32 cellular contexts compared by ENCODE assay signal in genomic region chr1:238341395-238341794, GRCh38.
"Had no signal": no experiment of that assay in that cellular context is flagged by ENCODE, and none has a peak within 500 bp of the region (broad histone marks: within the 10 kb centered on the region; RNA-seq: fewer than 3 reads in every experiment).

No MANE protein-coding gene starts in this region.

- ATAC-seq: activated naive CD4-positive, alpha-beta T cell treated with anti-CD3 and anti-CD28 coated beads, Interleukin-2, amount 50 U/mL, for 72 hours; activated T-cell treated with anti-CD3 and anti-CD28 coated beads, Interleukin-2, amount 50 U/mL, for 72 hours; esophagus mucosa; T-helper 17 cell had no signal

- H3K27me3 Mint-ChIP-seq: activated CD4-positive, alpha-beta memory T cell treated with anti-CD3 and anti-CD28 coated beads, Interleukin-2, amount 10 ng/mL, durations not matched to agents 7 days and 5 days; activated CD4-positive, alpha-beta T cell treated with anti-CD3 and anti-CD28 coated beads, Interleukin-2, amount 10 ng/mL, durations not matched to agents 7 days and 5 days; activated naive CD4-positive, alpha-beta T cell treated with anti-CD3 and anti-CD28 coated beads, Interleukin-2, amount 10 ng/mL, durations not matched to agents 7 days and 5 days; activated naive CD8-positive, alpha-beta T cell treated with anti-CD3 and anti-CD28 coated beads, Interleukin-2, amount 10 ng/mL, durations not matched to agents 7 days and 5 days; activated T-cell treated with anti-CD3 and anti-CD28 coated beads, Interleukin-2, amount 50 U/mL, for 24 hours; central memory CD8-positive, alpha-beta T cell; dendritic cell treated with granulocyte-macrophage colony-stimulating factor and Interleukin-4, amounts not matched to agents 40 ng/mL and 50 ng/mL, for 4 days; T-helper 17 cell had no signal

- FAIRE-seq: frontal cortex had no signal

- H3K27me3 ChIP-seq: ascending aorta, breast epithelium, cardiac muscle cell, dorsolateral prefrontal cortex had no signal

- DNase-seq: activated CD4-positive, alpha-beta memory T cell treated with anti-CD3 and anti-CD28 coated beads, Interleukin-2, amount 10 ng/mL, durations not matched to agents 7 days and 5 days; activated CD4-positive, alpha-beta T cell treated with anti-CD3 and anti-CD28 coated beads for 4 hours; activated CD4-positive, alpha-beta T cell treated with anti-CD3 and anti-CD28 coated beads, Interleukin-2, amount 10 ng/mL, durations not matched to agents 7 days and 5 days; activated CD4-positive, alpha-beta T cell treated with anti-CD3 and anti-CD28 coated beads, Interleukin-2, amount 50 U/mL, for 4 hours; activated CD4-positive, CD25-positive, alpha-beta regulatory T cell; activated CD4-positive, CD25-positive, alpha-beta regulatory T cell treated with anti-CD3 and anti-CD28 coated beads, Interleukin-2, amount 50 U/mL, for 72 hours; activated CD8-positive, alpha-beta memory T cell treated with anti-CD3 and anti-CD28 coated beads, Interleukin-2, amount 50 U/mL, for 48 hours; activated gamma-delta T cell; activated naive CD4-positive, alpha-beta T cell; activated naive CD4-positive, alpha-beta T cell treated with anti-CD3 and anti-CD28 coated beads, Interleukin-2, amount 10 ng/mL, durations not matched to agents 7 days and 5 days; activated naive CD8-positive, alpha-beta T cell treated with anti-CD3 and anti-CD28 coated beads, Interleukin-2, amount 10 ng/mL, durations not matched to agents 7 days and 5 days; activated T-cell treated with anti-CD3 and anti-CD28 coated beads for 4 hours; activated T-cell treated with anti-CD3 and anti-CD28 coated beads, Interleukin-2, amount 50 U/mL, for 24 hours; activated T-cell treated with anti-CD3 and anti-CD28 coated beads, Interleukin-2, amount 50 U/mL, for 72 hours; dorsolateral prefrontal cortex; effector memory CD4-positive, alpha-beta T cell; endodermal cell; foreskin fibroblast; head of caudate nucleus; T-helper 17 cell; T1000 had no signal

- H3K27ac Mint-ChIP-seq: activated CD4-positive, alpha-beta memory T cell treated with anti-CD3 and anti-CD28 coated beads, Interleukin-2, amount 10 ng/mL, durations not matched to agents 7 days and 5 days; activated CD4-positive, alpha-beta T cell treated with anti-CD3 and anti-CD28 coated beads, Interleukin-2, amount 10 ng/mL, durations not matched to agents 7 days and 5 days; activated naive CD4-positive, alpha-beta T cell treated with anti-CD3 and anti-CD28 coated beads, Interleukin-2, amount 10 ng/mL, durations not matched to agents 7 days and 5 days; activated naive CD4-positive, alpha-beta T cell treated with anti-CD3 and anti-CD28 coated beads, Interleukin-2, amount 50 U/mL, for 72 hours; activated naive CD8-positive, alpha-beta T cell treated with anti-CD3 and anti-CD28 coated beads, Interleukin-2, amount 10 ng/mL, durations not matched to agents 7 days and 5 days; activated T-cell treated with anti-CD3 and anti-CD28 coated beads, Interleukin-2, amount 50 U/mL, for 24 hours; activated T-cell treated with anti-CD3 and anti-CD28 coated beads, Interleukin-2, amount 50 U/mL, for 72 hours; brain; dendritic cell treated with granulocyte-macrophage colony-stimulating factor and Interleukin-4, amounts not matched to agents 40 ng/mL and 50 ng/mL, for 4 days; endodermal cell; T-helper 17 cell; T-helper 2 cell treated with Interferon-gamma antibody and Interleukin-4, amounts not matched to agents 5 μg/mL and 100 μg/mL, for 36 hours had no signal

- H3K36me3 Mint-ChIP-seq: activated naive CD4-positive, alpha-beta T cell treated with anti-CD3 and anti-CD28 coated beads, Interleukin-2, amount 10 ng/mL, durations not matched to agents 7 days and 5 days; activated naive CD8-positive, alpha-beta T cell treated with anti-CD3 and anti-CD28 coated beads, Interleukin-2, amount 10 ng/mL, durations not matched to agents 7 days and 5 days; brain had no signal

- H3K36me3 ChIP-seq: ascending aorta, breast epithelium, cardiac muscle cell had no signal

- H3K4me3 ChIP-seq: ascending aorta, breast epithelium, cardiac muscle cell, coronary artery, dorsolateral prefrontal cortex had no signal

- H3K4me1 ChIP-seq: ascending aorta, breast epithelium had no signal

- H3K4me3 Mint-ChIP-seq: activated CD4-positive, alpha-beta memory T cell treated with anti-CD3 and anti-CD28 coated beads, Interleukin-2, amount 10 ng/mL, durations not matched to agents 7 days and 5 days; activated CD4-positive, alpha-beta T cell treated with anti-CD3 and anti-CD28 coated beads, Interleukin-2, amount 10 ng/mL, durations not matched to agents 7 days and 5 days; activated naive CD4-positive, alpha-beta T cell treated with anti-CD3 and anti-CD28 coated beads, Interleukin-2, amount 10 ng/mL, durations not matched to agents 7 days and 5 days; activated naive CD8-positive, alpha-beta T cell treated with anti-CD3 and anti-CD28 coated beads, Interleukin-2, amount 10 ng/mL, durations not matched to agents 7 days and 5 days; activated T-cell treated with anti-CD3 and anti-CD28 coated beads, Interleukin-2, amount 50 U/mL, for 24 hours; activated T-cell treated with anti-CD3 and anti-CD28 coated beads, Interleukin-2, amount 50 U/mL, for 72 hours; brain; central memory CD8-positive, alpha-beta T cell; dendritic cell treated with granulocyte-macrophage colony-stimulating factor and Interleukin-4, amounts not matched to agents 40 ng/mL and 50 ng/mL, for 4 days; endodermal cell; T-helper 17 cell; T-helper 2 cell treated with Interferon-gamma antibody and Interleukin-4, amounts not matched to agents 5 μg/mL and 100 μg/mL, for 36 hours had no signal

- H3K9me3 ChIP-seq: ascending aorta had no signal

- H3K4me1 Mint-ChIP-seq: activated CD4-positive, alpha-beta memory T cell treated with anti-CD3 and anti-CD28 coated beads, Interleukin-2, amount 10 ng/mL, durations not matched to agents 7 days and 5 days; activated CD4-positive, alpha-beta T cell treated with anti-CD3 and anti-CD28 coated beads, Interleukin-2, amount 10 ng/mL, durations not matched to agents 7 days and 5 days; activated naive CD4-positive, alpha-beta T cell treated with anti-CD3 and anti-CD28 coated beads, Interleukin-2, amount 10 ng/mL, durations not matched to agents 7 days and 5 days; activated naive CD8-positive, alpha-beta T cell treated with anti-CD3 and anti-CD28 coated beads, Interleukin-2, amount 10 ng/mL, durations not matched to agents 7 days and 5 days; brain; central memory CD8-positive, alpha-beta T cell; T-helper 17 cell had no signal

- H3K27ac ChIP-seq: ascending aorta, breast epithelium, cardiac muscle cell, coronary artery, dorsolateral prefrontal cortex had no signal
